In the genomic region with DNA sequence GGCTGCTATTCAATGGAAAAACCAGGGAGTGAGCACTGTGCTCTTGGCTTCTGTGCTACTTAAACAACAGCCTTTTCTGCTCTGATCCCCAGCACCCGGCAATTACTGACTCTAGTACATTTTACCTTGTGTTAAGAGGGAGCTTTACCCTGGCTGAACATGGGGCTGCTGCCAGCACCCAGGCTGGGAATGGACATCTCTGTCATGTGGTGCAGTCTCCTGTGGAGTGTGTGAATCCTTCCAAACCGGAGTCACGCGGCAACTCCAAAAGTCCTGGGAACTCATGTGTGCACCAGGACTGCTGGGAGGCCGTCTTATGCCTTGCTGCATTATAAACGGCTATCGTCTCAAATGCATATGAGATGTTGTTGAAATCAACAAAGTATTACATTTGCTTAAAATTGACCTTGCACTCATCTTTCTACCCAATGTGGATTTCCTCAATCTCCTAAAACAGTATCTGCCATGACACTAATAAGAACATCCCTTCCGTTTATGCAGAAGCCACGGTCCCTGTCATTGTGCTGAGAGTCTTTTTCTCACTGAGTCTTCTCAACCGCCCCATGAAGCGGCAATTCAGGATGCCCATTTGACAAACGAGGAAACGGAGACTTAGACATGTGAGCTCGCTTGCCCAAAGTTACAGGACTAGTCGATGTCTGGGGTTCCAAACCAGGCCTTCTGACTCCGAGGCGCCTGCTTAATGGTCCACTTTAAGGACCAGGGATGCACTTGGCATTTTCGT, we compare ENCODE assay signal across 8 cellular contexts. TPM values are rescaled to one million over a fixed set of nuclear protein-coding genes. Genes with fewer than 3 reads are reported as not detected.
A peak's percentile ranks its signal among the peaks of the same experiment; 100 is the strongest.
DNase-seq lines count a peak whose midpoint lies in the region; ATAC-seq and TF ChIP-seq lines count a peak whose summit lies in the region.

No MANE protein-coding gene starts in this region.

- peak overlapping the region; percentile 54 for H3K4me3 ChIP-seq in CD8-positive, alpha-beta T cell (ENCODE audit: low read depth, low read length)
- H3K4me3 ChIP-seq in Peyer's patch (peak overlapping the region; percentile 70 to 99 (median 78)), fibroblast of lung (replicated peaks in 1 of 4; ENCODE audit: control extremely low read depth in 1 of 4, insufficient read depth in 1 of 4, low read depth in 3 of 4, low read length in 4 of 4) (peak overlapping the region in 2 of 4 experiments; percentile 57 to 98)

- H3K9me3 Mint-ChIP-seq in CD8-positive, alpha-beta T cell, result no peaks in the 10 kb centered on the region
- no peaks in the 10 kb centered on the region for H3K9me3 Mint-ChIP-seq in osteocyte (ENCODE audit: unreplicated experiment)

- H3K9me3 ChIP-seq in CD8-positive, alpha-beta T cell (ENCODE audit: low read length), result no peaks in the 10 kb centered on the region
- H3K9me3 ChIP-seq in Peyer's patch (no peaks in the 10 kb centered on the region), fibroblast of lung (ENCODE audit: control insufficient read depth, insufficient read depth, low read depth, low read length) (no peaks in the 10 kb centered on the region)

- ATAC-seq in CD8-positive, alpha-beta T cell, result no peak
- ATAC-seq in GM19324 (IDR thresholded peaks at IDR 0.05; ENCODE audit: low FRiP score, unreplicated experiment) (no peak), GM19395 (IDR thresholded peaks at IDR 0.05; ENCODE audit: unreplicated experiment) (no peak)

- H3K4me2 ChIP-seq in fibroblast of lung (ENCODE audit: extremely low read depth, insufficient read depth, low read length), result peak overlapping the region; percentile 56

- no peaks in the 10 kb centered on the region for H3K27me3 ChIP-seq in CD8-positive, alpha-beta T cell (ENCODE audit: insufficient read depth, low read length)
- H3K27me3 ChIP-seq in Peyer's patch, result no peaks in the 10 kb centered on the region
- no peaks in the 10 kb centered on the region for H3K27me3 ChIP-seq in fibroblast of lung (ENCODE audit: control insufficient read depth, insufficient read depth, low read length)

- H3K79me2 ChIP-seq in fibroblast of lung (ENCODE audit: control insufficient read depth, insufficient read depth, low read length), result peaks cover 35% of the 10 kb centered on the region

- no peak overlapping the region for H3K27ac ChIP-seq in CD8-positive, alpha-beta T cell (ENCODE audit: low read depth, low read length)
- H3K27ac ChIP-seq in Peyer's patch (peak overlapping the region; percentile 69 to 91 (median 81)), fibroblast of lung (ENCODE audit: insufficient read depth, low read length) (no peak overlapping the region)

- peaks cover 13% of the 10 kb centered on the region for H3K4me1 ChIP-seq in CD8-positive, alpha-beta T cell (ENCODE audit: insufficient read depth, low read length)
- H3K4me1 ChIP-seq in Peyer's patch (peaks cover 0 to 36% (median 7%) of the 10 kb centered on the region in 4 donors), fibroblast of lung (ENCODE audit: control insufficient read depth, extremely low read depth, insufficient read depth, low read length) (peaks cover 13% of the 10 kb centered on the region)

- no peak overlapping the region for H2AFZ ChIP-seq in fibroblast of lung (ENCODE audit: low read length)

- H3K9ac ChIP-seq in fibroblast of lung (ENCODE audit: insufficient read depth, low read length), result no peak overlapping the region

- no peaks in the 10 kb centered on the region for H3K36me3 ChIP-seq in CD8-positive, alpha-beta T cell (ENCODE audit: insufficient read depth, low read length)
- no peaks in the 10 kb centered on the region for H3K36me3 ChIP-seq in Peyer's patch
- H3K36me3 ChIP-seq in fibroblast of lung (ENCODE audit: control insufficient read depth, insufficient read depth, low read length), result no peaks in the 10 kb centered on the region

- peaks cover 11% of the 10 kb centered on the region for H3K27me3 Mint-ChIP-seq in CD8-positive, alpha-beta T cell (ENCODE audit: low read depth)
- no peaks in the 10 kb centered on the region for H3K27me3 Mint-ChIP-seq in osteocyte (ENCODE audit: unreplicated experiment)

- CTCF ChIA-PET in CD8-positive, alpha-beta T cell (lab: Charles Lee), result interaction anchor here (1.5 kb wide), 1 partner anchor 8 kb away, joined by 3 read pairs; no protein-coding TSS in a partner anchor

- peaks cover 16% of the 10 kb centered on the region for H3K4me1 Mint-ChIP-seq in CD8-positive, alpha-beta T cell (ENCODE audit: low read depth)
- peaks cover 44% of the 10 kb centered on the region for H3K4me1 Mint-ChIP-seq in osteocyte (ENCODE audit: unreplicated experiment)

- no peak for DNase-seq in CD8-positive, alpha-beta T cell
- no peak for DNase-seq in Peyer's patch
- peak in 1 of 2 donors; percentile 18 for DNase-seq in fibroblast of lung (ENCODE audit: low read depth in 2 of 2)
- DNase-seq in osteocyte (ENCODE audit: extremely low spot score, unreplicated experiment), result no peak
- DNase-seq in cortex of kidney (lab: John Stamatoyannopoulos, UW), result no peak
- no peak for DNase-seq in ecto neural progenitor cell (ENCODE audit: low spot score)

- no peak for TF ChIP-seq CTCF in CD8-positive, alpha-beta T cell (IDR thresholded peaks at IDR 0.05)
- TF ChIP-seq CTCF in Peyer's patch (IDR thresholded peaks at IDR 0.05), result no peak
- peak in 1 of 2 donors; percentile 10 for TF ChIP-seq CTCF in fibroblast of lung (conservative IDR thresholded peaks at IDR 0.05 in 1 of 2, IDR thresholded peaks at IDR 0.05 in 1 of 2; ENCODE audit: low read depth in 1 of 2, low read length in 2 of 2)
- no peak for TF ChIP-seq CTCF in osteocyte (IDR thresholded peaks at IDR 0.05)

- TF ChIP-seq POLR2A in Peyer's patch (IDR thresholded peaks at IDR 0.05), result no peak

- H3K27ac Mint-ChIP-seq in CD8-positive, alpha-beta T cell, result no peak overlapping the region
- peak overlapping the region; percentile 67 for H3K27ac Mint-ChIP-seq in osteocyte (ENCODE audit: unreplicated experiment)

- H3K36me3 Mint-ChIP-seq in CD8-positive, alpha-beta T cell, result no peaks in the 10 kb centered on the region
- H3K36me3 Mint-ChIP-seq in osteocyte (ENCODE audit: unreplicated experiment), result no peaks in the 10 kb centered on the region

- intact Hi-C loops in CD8-positive, alpha-beta T cell (cut with DNase I, micrococcal nuclease), result no loop called here

- POLR2A ChIA-PET in CD8-positive, alpha-beta T cell (lab: Charles Lee), result no interaction called here

- H3K4me3 Mint-ChIP-seq in CD8-positive, alpha-beta T cell, result peak overlapping the region; percentile 76
- H3K4me3 Mint-ChIP-seq in osteocyte (ENCODE audit: unreplicated experiment), result peak overlapping the region; percentile 85

- H4K20me1 ChIP-seq in fibroblast of lung (ENCODE audit: control insufficient read depth, extremely low read depth, insufficient read depth, low read length), result no peaks in the 10 kb centered on the region

RNA-seq across cellular contexts. Expression of gene GSN, which starts 0.9 kb away (rescaled TPM):
- total RNA-seq in CD8-positive, alpha-beta T cell, result 1 to 10 TPM; 1.7 to 3.2 TPM
- 100 to 1,000 TPM; 364 to 571 (median 480) TPM for total RNA-seq in Peyer's patch
- 326 and 588 TPM in 2 replicates for total RNA-seq in fibroblast of lung
- polyA plus RNA-seq in fibroblast of lung, result 388 and 432 TPM in 2 replicates
- polyA plus RNA-seq in fibroblast of lung (2012), result 328 and 371 TPM in 2 replicates
- 613 and 774 TPM in 2 replicates for polyA minus RNA-seq in fibroblast of lung (ENCODE audit: low replicate concordance)
- 235 and 249 TPM in 2 replicates for total RNA-seq in osteocyte

Comparison
In these comparisons a context has a peak if more than half of its experiments do, and no peak if none do; other contexts are left out.
1. H3K27ac ChIP-seq: peak in Peyer's patch (4 of 4); none in CD8-positive, alpha-beta T cell (single experiment) and fibroblast of lung (single experiment).
2. RNA of gene GSN, which starts 0.9 kb away (total RNA-seq): 326 to 588 TPM in fibroblast of lung, 364 to 571 TPM in Peyer's patch and 235 to 249 TPM in osteocyte; 1.7 to 3.2 TPM in CD8-positive, alpha-beta T cell; every median in the first group is over 10 times any median in the second.